In the genomic region with DNA sequence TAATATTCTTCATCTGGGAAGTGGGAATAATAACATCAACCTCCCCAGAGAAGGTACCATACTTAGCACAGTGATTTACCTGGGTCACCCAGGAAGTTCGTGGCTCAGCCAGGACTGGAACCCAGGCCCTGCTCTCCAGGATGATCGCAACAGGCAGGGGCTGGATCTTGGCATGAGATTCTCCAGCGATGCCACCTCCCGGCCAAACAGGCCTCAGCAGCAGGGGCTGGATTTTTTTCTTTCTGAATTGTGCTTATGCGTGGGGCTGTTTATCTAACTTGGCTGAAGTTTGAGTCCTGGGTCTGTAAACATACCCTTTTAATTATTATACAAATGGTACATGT, we compare ENCODE assay signal across 1 cellular context.
TF ChIP-seq lines count a peak whose summit lies in the region.

No MANE protein-coding gene starts in this region.

TF ChIP-seq in HepG2, 621 proteins besides CTCF, POLR2A, EP300 and RAD21 (continued from another document and continues in another):
- TF ChIP-seq, protein P1, sequence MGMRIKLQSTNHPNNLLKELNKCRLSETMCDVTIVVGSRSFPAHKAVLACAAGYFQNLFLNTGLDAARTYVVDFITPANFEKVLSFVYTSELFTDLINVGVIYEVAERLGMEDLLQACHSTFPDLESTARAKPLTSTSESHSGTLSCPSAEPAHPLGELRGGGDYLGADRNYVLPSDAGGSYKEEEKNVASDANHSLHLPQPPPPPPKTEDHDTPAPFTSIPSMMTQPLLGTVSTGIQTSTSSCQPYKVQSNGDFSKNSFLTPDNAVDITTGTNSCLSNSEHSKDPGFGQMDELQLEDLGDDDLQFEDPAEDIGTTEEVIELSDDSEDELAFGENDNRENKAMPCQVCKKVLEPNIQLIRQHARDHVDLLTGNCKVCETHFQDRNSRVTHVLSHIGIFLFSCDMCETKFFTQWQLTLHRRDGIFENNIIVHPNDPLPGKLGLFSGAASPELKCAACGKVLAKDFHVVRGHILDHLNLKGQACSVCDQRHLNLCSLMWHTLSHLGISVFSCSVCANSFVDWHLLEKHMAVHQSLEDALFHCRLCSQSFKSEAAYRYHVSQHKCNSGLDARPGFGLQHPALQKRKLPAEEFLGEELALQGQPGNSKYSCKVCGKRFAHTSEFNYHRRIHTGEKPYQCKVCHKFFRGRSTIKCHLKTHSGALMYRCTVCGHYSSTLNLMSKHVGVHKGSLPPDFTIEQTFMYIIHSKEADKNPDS (CRISPR knock-in tag; IDR thresholded peaks at IDR 0.05): no peak
- TF ChIP-seq KLF11 (CRISPR knock-in tag; IDR thresholded peaks at IDR 0.05) (no peak), TBX2 (CRISPR knock-in tag; IDR thresholded peaks at IDR 0.05; ENCODE audit: borderline replicate concordance) (0 out of 2 replicates have a peak, but pooled peaks have one; percentile 41), HNRNPUL1 (IDR thresholded peaks at IDR 0.05; ENCODE audit: low read depth, low read length) (no peak), ZNF383 (CRISPR knock-in tag; IDR thresholded peaks at IDR 0.05; ENCODE audit: borderline replicate concordance) (no peak), RERE (CRISPR knock-in tag; IDR thresholded peaks at IDR 0.05; ENCODE audit: low read depth) (no peak), SETDB1 (CRISPR knock-in tag; IDR thresholded peaks at IDR 0.05; ENCODE audit: borderline replicate concordance) (no peak), ZNF879 (CRISPR knock-in tag; IDR thresholded peaks at IDR 0.05) (no peak), DPF2 (CRISPR knock-in tag; IDR thresholded peaks at IDR 0.05; ENCODE audit: borderline replicate concordance, low read depth) (0 out of 2 replicates have a peak, but pooled peaks have one; percentile 17), RFXANK (CRISPR knock-in tag; IDR thresholded peaks at IDR 0.05) (no peak), CBX2 (IDR thresholded peaks at IDR 0.05; ENCODE audit: low read depth, low read length) (no peak), CBX2 (CRISPR knock-in tag; IDR thresholded peaks at IDR 0.05; ENCODE audit: low read depth) (no peak), ZBTB42 (CRISPR knock-in tag; IDR thresholded peaks at IDR 0.05) (no peak), KAT2B (IDR thresholded peaks at IDR 0.05; ENCODE audit: borderline replicate concordance, low read depth, low read length) (no peak), ZNF510 (CRISPR knock-in tag; IDR thresholded peaks at IDR 0.05; ENCODE audit: low read depth) (no peak), GTF3A (CRISPR knock-in tag; conservative IDR thresholded peaks at IDR 0.05) (no peak), GLI4 (CRISPR knock-in tag; IDR thresholded peaks at IDR 0.05; ENCODE audit: borderline replicate concordance) (no peak), KAT7 (CRISPR knock-in tag; IDR thresholded peaks at IDR 0.05; ENCODE audit: borderline replicate concordance) (no peak), DNMT1 (CRISPR knock-in tag; IDR thresholded peaks at IDR 0.05) (no peak), GATAD2A (CRISPR knock-in tag; IDR thresholded peaks at IDR 0.05) (peak; percentile 64), ZC3H13 (CRISPR knock-in tag; IDR thresholded peaks at IDR 0.05) (no peak), ATF1 (CRISPR knock-in tag; IDR thresholded peaks at IDR 0.05) (no peak), ZSCAN20 (CRISPR knock-in tag; IDR thresholded peaks at IDR 0.05; ENCODE audit: borderline replicate concordance) (no peak), ZNF282 (IDR thresholded peaks at IDR 0.05; ENCODE audit: partially characterized antibody) (no peak), MEIS2 (CRISPR knock-in tag; IDR thresholded peaks at IDR 0.05) (no peak), TCF7L2 (IDR thresholded peaks at IDR 0.05; ENCODE audit: low read depth, low read length) (no peak), ZNF207 (IDR thresholded peaks at IDR 0.05; ENCODE audit: borderline replicate concordance) (no peak), ZNF235 (CRISPR knock-in tag; IDR thresholded peaks at IDR 0.05; ENCODE audit: borderline replicate concordance) (no peak), HNF1A (IDR thresholded peaks at IDR 0.05; ENCODE audit: low read depth) (no peak), HNF1A (CRISPR knock-in tag; IDR thresholded peaks at IDR 0.05; ENCODE audit: borderline replicate concordance) (no peak), HMGA1 (CRISPR knock-in tag; conservative IDR thresholded peaks at IDR 0.05) (no peak)
- TF ChIP-seq, protein P2, sequence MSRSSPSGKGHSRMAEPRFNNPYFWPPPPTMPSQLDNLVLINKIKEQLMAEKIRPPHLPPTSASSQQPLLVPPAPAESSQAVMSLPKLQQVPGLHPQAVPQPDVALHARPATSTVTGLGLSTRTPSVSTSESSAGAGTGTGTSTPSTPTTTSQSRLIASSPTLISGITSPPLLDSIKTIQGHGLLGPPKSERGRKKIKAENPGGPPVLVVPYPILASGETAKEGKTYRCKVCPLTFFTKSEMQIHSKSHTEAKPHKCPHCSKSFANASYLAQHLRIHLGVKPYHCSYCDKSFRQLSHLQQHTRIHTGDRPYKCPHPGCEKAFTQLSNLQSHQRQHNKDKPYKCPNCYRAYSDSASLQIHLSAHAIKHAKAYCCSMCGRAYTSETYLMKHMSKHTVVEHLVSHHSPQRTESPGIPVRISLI (CRISPR knock-in tag; IDR thresholded peaks at IDR 0.05; ENCODE audit: borderline replicate concordance): peak; percentile 76; the same call in 1 of the 2 replicates
- TF ChIP-seq, protein P3, sequence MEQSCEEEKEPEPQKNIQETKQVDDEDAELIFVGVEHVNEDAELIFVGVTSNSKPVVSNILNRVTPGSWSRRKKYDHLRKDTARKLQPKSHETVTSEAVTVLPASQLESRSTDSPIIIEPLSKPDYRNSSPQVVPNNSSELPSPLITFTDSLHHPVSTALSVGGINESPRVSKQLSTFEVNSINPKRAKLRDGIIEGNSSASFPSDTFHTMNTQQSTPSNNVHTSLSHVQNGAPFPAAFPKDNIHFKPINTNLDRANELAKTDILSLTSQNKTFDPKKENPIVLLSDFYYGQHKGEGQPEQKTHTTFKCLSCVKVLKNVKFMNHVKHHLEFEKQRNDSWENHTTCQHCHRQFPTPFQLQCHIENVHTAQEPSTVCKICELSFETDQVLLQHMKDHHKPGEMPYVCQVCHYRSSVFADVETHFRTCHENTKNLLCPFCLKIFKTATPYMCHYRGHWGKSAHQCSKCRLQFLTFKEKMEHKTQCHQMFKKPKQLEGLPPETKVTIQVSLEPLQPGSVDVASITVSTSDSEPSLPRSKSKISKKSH (CRISPR knock-in tag; IDR thresholded peaks at IDR 0.05; ENCODE audit: borderline replicate concordance): no peak
- TF ChIP-seq, protein P4, sequence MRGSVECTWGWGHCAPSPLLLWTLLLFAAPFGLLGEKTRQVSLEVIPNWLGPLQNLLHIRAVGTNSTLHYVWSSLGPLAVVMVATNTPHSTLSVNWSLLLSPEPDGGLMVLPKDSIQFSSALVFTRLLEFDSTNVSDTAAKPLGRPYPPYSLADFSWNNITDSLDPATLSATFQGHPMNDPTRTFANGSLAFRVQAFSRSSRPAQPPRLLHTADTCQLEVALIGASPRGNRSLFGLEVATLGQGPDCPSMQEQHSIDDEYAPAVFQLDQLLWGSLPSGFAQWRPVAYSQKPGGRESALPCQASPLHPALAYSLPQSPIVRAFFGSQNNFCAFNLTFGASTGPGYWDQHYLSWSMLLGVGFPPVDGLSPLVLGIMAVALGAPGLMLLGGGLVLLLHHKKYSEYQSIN (CRISPR knock-in tag; IDR thresholded peaks at IDR 0.05; ENCODE audit: borderline replicate concordance): no peak
- TF ChIP-seq, protein P5, sequence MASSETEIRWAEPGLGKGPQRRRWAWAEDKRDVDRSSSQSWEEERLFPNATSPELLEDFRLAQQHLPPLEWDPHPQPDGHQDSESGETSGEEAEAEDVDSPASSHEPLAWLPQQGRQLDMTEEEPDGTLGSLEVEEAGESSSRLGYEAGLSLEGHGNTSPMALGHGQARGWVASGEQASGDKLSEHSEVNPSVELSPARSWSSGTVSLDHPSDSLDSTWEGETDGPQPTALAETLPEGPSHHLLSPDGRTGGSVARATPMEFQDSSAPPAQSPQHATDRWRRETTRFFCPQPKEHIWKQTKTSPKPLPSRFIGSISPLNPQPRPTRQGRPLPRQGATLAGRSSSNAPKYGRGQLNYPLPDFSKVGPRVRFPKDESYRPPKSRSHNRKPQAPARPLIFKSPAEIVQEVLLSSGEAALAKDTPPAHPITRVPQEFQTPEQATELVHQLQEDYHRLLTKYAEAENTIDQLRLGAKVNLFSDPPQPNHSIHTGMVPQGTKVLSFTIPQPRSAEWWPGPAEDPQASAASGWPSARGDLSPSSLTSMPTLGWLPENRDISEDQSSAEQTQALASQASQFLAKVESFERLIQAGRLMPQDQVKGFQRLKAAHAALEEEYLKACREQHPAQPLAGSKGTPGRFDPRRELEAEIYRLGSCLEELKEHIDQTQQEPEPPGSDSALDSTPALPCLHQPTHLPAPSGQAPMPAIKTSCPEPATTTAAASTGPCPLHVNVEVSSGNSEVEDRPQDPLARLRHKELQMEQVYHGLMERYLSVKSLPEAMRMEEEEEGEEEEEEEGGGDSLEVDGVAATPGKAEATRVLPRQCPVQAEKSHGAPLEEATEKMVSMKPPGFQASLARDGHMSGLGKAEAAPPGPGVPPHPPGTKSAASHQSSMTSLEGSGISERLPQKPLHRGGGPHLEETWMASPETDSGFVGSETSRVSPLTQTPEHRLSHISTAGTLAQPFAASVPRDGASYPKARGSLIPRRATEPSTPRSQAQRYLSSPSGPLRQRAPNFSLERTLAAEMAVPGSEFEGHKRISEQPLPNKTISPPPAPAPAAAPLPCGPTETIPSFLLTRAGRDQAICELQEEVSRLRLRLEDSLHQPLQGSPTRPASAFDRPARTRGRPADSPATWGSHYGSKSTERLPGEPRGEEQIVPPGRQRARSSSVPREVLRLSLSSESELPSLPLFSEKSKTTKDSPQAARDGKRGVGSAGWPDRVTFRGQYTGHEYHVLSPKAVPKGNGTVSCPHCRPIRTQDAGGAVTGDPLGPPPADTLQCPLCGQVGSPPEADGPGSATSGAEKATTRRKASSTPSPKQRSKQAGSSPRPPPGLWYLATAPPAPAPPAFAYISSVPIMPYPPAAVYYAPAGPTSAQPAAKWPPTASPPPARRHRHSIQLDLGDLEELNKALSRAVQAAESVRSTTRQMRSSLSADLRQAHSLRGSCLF (CRISPR knock-in tag; IDR thresholded peaks at IDR 0.05; ENCODE audit: borderline replicate concordance): no peak
- TF ChIP-seq, protein P6, sequence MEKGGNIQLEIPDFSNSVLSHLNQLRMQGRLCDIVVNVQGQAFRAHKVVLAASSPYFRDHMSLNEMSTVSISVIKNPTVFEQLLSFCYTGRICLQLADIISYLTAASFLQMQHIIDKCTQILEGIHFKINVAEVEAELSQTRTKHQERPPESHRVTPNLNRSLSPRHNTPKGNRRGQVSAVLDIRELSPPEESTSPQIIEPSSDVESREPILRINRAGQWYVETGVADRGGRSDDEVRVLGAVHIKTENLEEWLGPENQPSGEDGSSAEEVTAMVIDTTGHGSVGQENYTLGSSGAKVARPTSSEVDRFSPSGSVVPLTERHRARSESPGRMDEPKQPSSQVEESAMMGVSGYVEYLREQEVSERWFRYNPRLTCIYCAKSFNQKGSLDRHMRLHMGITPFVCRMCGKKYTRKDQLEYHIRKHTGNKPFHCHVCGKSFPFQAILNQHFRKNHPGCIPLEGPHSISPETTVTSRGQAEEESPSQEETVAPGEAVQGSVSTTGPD (CRISPR knock-in tag; IDR thresholded peaks at IDR 0.05): no peak
